8 cellular contexts compared by ENCODE assay signal in the genomic region with DNA sequence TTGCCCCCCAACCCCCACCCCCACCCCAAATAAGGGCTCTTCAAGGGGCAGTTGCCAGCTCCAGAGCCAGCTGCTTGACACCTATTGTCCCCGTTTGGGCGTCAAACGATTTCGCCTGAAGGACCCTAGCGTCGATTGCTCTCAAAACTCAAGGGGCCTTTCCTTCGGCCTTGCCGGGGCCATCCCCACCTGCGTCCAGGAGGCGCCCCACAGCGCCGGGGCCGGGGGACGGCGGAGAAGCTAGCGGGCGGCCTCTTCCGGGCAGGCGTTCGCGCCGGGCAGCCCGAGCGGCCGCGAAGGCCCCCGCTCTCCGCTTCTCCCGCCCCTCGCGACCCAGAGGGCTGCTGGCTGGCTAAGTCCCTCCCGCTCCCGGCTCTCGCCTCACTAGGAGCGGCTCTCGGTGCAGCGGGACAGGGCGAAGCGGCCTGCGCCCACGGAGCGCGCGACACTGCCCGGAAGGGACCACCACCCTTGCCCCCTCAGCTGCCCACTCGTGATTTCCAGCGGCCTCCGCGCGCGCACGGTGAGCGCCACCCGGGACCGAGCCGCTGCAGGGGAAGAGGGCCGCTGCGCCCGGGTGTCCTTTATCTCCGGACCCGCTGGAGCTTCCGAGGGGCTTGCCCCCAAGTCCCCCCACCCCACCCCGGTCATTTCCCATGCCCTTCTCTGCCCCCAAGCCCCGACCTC. TPM values are rescaled to one million over a fixed set of nuclear protein-coding genes. Genes with fewer than 3 reads are reported as not detected.
DNase-seq lines count a peak whose midpoint lies in the region; ATAC-seq and TF ChIP-seq lines count a peak whose summit lies in the region.

A gene with protein sequence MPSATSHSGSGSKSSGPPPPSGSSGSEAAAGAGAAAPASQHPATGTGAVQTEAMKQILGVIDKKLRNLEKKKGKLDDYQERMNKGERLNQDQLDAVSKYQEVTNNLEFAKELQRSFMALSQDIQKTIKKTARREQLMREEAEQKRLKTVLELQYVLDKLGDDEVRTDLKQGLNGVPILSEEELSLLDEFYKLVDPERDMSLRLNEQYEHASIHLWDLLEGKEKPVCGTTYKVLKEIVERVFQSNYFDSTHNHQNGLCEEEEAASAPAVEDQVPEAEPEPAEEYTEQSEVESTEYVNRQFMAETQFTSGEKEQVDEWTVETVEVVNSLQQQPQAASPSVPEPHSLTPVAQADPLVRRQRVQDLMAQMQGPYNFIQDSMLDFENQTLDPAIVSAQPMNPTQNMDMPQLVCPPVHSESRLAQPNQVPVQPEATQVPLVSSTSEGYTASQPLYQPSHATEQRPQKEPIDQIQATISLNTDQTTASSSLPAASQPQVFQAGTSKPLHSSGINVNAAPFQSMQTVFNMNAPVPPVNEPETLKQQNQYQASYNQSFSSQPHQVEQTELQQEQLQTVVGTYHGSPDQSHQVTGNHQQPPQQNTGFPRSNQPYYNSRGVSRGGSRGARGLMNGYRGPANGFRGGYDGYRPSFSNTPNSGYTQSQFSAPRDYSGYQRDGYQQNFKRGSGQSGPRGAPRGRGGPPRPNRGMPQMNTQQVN (plus strand): TSS at position 383 of the 687 bp plus-strand sequence. CDS start 690 bp downstream, outside the sequence.

- in situ Hi-C loops in T47D (cut with HindIII; ENCODE audit: low pct_unique_long_range_greater_than_20kb, low sequenced_read_pairs), result no loop called here

- no peak for TF ChIP-seq CTCF in VCaP (conservative IDR thresholded peaks at IDR 0.05)

- peaks cover 7% of the 10 kb centered on the region for H3K4me1 ChIP-seq in iPS-20b (ENCODE audit: insufficient read depth, low read length)

- H3K27me3 ChIP-seq in iPS-20b (ENCODE audit: insufficient read depth, low read length), result no peaks in the 10 kb centered on the region

- ATAC-seq in GM18870 (IDR thresholded peaks at IDR 0.05; ENCODE audit: unreplicated experiment) (peak; percentile 46), HG03135 (IDR thresholded peaks at IDR 0.05; ENCODE audit: unreplicated experiment) (peak; percentile 61)

- peaks cover 37% of the 10 kb centered on the region for H3K36me3 ChIP-seq in iPS-20b (ENCODE audit: insufficient read depth, low read depth, low read length)

- H3K27ac ChIP-seq in VCaP, result peak within 1 kb of the TSS; percentile 99
- H3K27ac ChIP-seq in iPS-20b (ENCODE audit: low read length), result peak within 1 kb of the TSS; percentile 98
- H3K27ac ChIP-seq in skin epidermis, result peak within 1 kb of the TSS; percentile 97 to 100 (median 100)

- peak within 1 kb of the TSS; percentile 99 for H3K4me3 ChIP-seq in iPS-20b (ENCODE audit: low read length)
- peak within 1 kb of the TSS; percentile 82 to 98 (median 89) for H3K4me3 ChIP-seq in skin epidermis

- DNase-seq in A172 (ENCODE audit: low spot score) (peak; percentile 77), NCI-H2196 treated with DMSO at 0.1 percent for 48 hours (lab: John Stamatoyannopoulos, UW; ENCODE audit: unreplicated experiment) (peak; percentile 70), T47D (ENCODE audit: low read depth in 1 of 2, low spot score in 1 of 2) (peak; percentile 95 to 96)

- no peaks in the 10 kb centered on the region for H3K9me3 ChIP-seq in iPS-20b (ENCODE audit: insufficient read depth, low read depth, low read length)

- H3K9ac ChIP-seq in iPS-20b (ENCODE audit: low read depth, low read length), result peak within 1 kb of the TSS; percentile 100

RNA-seq across cellular contexts. Expression of the gene that starts here (rescaled TPM):
- 232 and 292 TPM in 2 replicates for total RNA-seq in A172 (2014; rRNA removed; shearing (Covaris generic))

Comparison
In these comparisons a context has a peak if more than half of its experiments do, and no peak if none do; other contexts are left out.
1. Peak in every context shown above with its lines: DNase-seq, ATAC-seq, H3K4me3 ChIP-seq and H3K27ac ChIP-seq.